Comparison of ENCODE assay signal across 1 cellular context in the genomic region with DNA sequence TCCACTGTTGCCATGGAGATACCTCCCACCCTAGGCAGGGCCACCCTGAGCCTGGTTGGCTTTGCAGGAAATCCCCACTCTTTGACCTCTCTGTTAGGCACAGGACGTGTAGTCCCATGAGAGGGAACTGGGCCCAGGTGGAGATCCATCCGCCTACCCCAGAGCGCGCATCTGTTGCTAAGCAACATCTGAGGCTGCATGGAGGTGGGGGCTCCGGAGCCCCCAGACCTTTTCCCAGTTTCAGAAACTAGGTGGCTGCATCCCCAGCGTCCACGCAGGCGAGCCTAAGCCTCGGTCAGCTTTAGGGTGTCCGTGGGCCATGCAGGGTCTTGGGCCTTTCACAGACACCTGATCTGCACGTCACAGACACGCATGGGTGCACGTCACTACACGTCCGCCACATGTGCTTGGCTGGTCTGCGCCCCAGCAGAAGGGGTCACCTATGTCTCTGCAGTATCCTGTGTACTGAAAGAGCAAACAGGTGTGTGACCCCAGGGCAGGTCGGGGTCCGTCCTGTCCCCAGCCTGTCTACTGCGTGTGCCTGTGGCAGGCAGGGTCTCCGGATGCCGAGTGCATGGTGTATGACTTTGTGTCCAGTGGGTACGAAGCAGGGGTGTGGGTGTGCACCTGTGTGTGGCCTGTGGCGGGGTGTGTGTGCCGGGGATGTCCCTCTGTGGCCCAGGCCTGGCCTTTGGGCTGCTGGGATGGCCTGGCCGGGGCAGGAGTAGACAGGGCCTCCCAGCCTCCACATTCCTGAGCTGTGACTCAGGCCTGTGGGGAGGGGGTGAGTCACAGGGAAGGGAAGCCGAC.
A peak's percentile ranks its signal among the peaks of the same experiment; 100 is the strongest.
TF ChIP-seq lines count a peak whose summit lies in the region.

No MANE protein-coding gene starts in this region.

TF ChIP-seq in HepG2, 621 proteins besides CTCF, POLR2A, EP300 and RAD21 (continued from another document and continues in another):
- TF ChIP-seq SCMH1 (CRISPR knock-in tag; IDR thresholded peaks at IDR 0.05; ENCODE audit: borderline replicate concordance) (no peak), DMAP1 (CRISPR knock-in tag; IDR thresholded peaks at IDR 0.05) (peak; percentile 62; the same call in 1 of the 2 replicates), ATF7 (IDR thresholded peaks at IDR 0.05) (peak; percentile 73), ATF7 (CRISPR knock-in tag; IDR thresholded peaks at IDR 0.05) (peak; percentile 98), ZNF17 (CRISPR knock-in tag; IDR thresholded peaks at IDR 0.05) (no peak), KLF6 (CRISPR knock-in tag; IDR thresholded peaks at IDR 0.05) (0 out of 2 replicates have a peak, but pooled peaks have one; percentile 56), PCBP1 (IDR thresholded peaks at IDR 0.05; ENCODE audit: borderline replicate concordance, low read depth, low read length) (no peak; the same call in 1 of the 2 replicates), SIX1 (CRISPR knock-in tag; IDR thresholded peaks at IDR 0.05; ENCODE audit: borderline replicate concordance) (no peak), ZNF431 (CRISPR knock-in tag; IDR thresholded peaks at IDR 0.05; ENCODE audit: borderline replicate concordance, low read depth) (0 out of 2 replicates have a peak, but pooled peaks have one; percentile 19), MAF1 (CRISPR knock-in tag; IDR thresholded peaks at IDR 0.05; ENCODE audit: borderline replicate concordance) (0 out of 2 replicates have a peak, but pooled peaks have one; percentile 26), ZNF672 (CRISPR knock-in tag; IDR thresholded peaks at IDR 0.05) (no peak), TBL1XR1 (IDR thresholded peaks at IDR 0.05; ENCODE audit: borderline replicate concordance, low read length, partially characterized antibody) (peak; percentile 17), SMYD3 (CRISPR knock-in tag; IDR thresholded peaks at IDR 0.05) (no peak), IKZF4 (CRISPR knock-in tag; IDR thresholded peaks at IDR 0.05; ENCODE audit: borderline replicate concordance, low read depth, not compliant biosample characterization) (no peak), MEF2D (CRISPR knock-in tag; IDR thresholded peaks at IDR 0.05) (0 out of 2 replicates have a peak, but pooled peaks have one; percentile 31), KLF13 (CRISPR knock-in tag; IDR thresholded peaks at IDR 0.05) (peak; percentile 76; the same call in 1 of the 2 replicates), ZNF160 (CRISPR knock-in tag; IDR thresholded peaks at IDR 0.05) (peak; percentile 32; the same call in 1 of the 2 replicates), ZNF496 (CRISPR knock-in tag; IDR thresholded peaks at IDR 0.05; ENCODE audit: insufficient replicate concordance) (no peak), TBP (CRISPR knock-in tag; IDR thresholded peaks at IDR 0.05) (no peak), PHF5A (CRISPR knock-in tag; IDR thresholded peaks at IDR 0.05; ENCODE audit: low read depth, unreplicated experiment) (no peak), ZNF615 (CRISPR knock-in tag; IDR thresholded peaks at IDR 0.05; ENCODE audit: borderline replicate concordance) (no peak), ZNF468 (CRISPR knock-in tag; IDR thresholded peaks at IDR 0.05) (no peak), RNF2 (conservative IDR thresholded peaks at IDR 0.05; ENCODE audit: low read depth) (no peak), LCORL (IDR thresholded peaks at IDR 0.05) (peak; percentile 74; the same call in 1 of the 2 replicates), LCORL (CRISPR knock-in tag; IDR thresholded peaks at IDR 0.05) (peak; percentile 99), ZNF143 (CRISPR knock-in tag; IDR thresholded peaks at IDR 0.05) (peak; percentile 56), MAFF (IDR thresholded peaks at IDR 0.05; ENCODE audit: low read depth, low read length) (no peak), ZNF501 (CRISPR knock-in tag; IDR thresholded peaks at IDR 0.05) (no peak), ONECUT2 (CRISPR knock-in tag; IDR thresholded peaks at IDR 0.05) (no peak), CHCHD3 (CRISPR knock-in tag; IDR thresholded peaks at IDR 0.05) (no peak; the same call in 1 of the 2 replicates), SIX4 (CRISPR knock-in tag; IDR thresholded peaks at IDR 0.05) (no peak), FOXA1 (IDR thresholded peaks at IDR 0.05) (no peak), FOXA1 (CRISPR knock-in tag; IDR thresholded peaks at IDR 0.05) (no peak; the same call in 1 of the 2 replicates), ZNF546 (CRISPR knock-in tag; conservative IDR thresholded peaks at IDR 0.05) (no peak), ZNF510 (CRISPR knock-in tag; IDR thresholded peaks at IDR 0.05; ENCODE audit: low read depth) (no peak)
- TF ChIP-seq, protein P1, sequence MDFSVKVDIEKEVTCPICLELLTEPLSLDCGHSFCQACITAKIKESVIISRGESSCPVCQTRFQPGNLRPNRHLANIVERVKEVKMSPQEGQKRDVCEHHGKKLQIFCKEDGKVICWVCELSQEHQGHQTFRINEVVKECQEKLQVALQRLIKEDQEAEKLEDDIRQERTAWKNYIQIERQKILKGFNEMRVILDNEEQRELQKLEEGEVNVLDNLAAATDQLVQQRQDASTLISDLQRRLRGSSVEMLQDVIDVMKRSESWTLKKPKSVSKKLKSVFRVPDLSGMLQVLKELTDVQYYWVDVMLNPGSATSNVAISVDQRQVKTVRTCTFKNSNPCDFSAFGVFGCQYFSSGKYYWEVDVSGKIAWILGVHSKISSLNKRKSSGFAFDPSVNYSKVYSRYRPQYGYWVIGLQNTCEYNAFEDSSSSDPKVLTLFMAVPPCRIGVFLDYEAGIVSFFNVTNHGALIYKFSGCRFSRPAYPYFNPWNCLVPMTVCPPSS (IDR thresholded peaks at IDR 0.05), result no peak
- TF ChIP-seq, protein P2, sequence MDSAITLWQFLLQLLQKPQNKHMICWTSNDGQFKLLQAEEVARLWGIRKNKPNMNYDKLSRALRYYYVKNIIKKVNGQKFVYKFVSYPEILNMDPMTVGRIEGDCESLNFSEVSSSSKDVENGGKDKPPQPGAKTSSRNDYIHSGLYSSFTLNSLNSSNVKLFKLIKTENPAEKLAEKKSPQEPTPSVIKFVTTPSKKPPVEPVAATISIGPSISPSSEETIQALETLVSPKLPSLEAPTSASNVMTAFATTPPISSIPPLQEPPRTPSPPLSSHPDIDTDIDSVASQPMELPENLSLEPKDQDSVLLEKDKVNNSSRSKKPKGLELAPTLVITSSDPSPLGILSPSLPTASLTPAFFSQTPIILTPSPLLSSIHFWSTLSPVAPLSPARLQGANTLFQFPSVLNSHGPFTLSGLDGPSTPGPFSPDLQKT (CRISPR knock-in tag; IDR thresholded peaks at IDR 0.05; ENCODE audit: borderline replicate concordance), result no peak
- TF ChIP-seq, protein P3, sequence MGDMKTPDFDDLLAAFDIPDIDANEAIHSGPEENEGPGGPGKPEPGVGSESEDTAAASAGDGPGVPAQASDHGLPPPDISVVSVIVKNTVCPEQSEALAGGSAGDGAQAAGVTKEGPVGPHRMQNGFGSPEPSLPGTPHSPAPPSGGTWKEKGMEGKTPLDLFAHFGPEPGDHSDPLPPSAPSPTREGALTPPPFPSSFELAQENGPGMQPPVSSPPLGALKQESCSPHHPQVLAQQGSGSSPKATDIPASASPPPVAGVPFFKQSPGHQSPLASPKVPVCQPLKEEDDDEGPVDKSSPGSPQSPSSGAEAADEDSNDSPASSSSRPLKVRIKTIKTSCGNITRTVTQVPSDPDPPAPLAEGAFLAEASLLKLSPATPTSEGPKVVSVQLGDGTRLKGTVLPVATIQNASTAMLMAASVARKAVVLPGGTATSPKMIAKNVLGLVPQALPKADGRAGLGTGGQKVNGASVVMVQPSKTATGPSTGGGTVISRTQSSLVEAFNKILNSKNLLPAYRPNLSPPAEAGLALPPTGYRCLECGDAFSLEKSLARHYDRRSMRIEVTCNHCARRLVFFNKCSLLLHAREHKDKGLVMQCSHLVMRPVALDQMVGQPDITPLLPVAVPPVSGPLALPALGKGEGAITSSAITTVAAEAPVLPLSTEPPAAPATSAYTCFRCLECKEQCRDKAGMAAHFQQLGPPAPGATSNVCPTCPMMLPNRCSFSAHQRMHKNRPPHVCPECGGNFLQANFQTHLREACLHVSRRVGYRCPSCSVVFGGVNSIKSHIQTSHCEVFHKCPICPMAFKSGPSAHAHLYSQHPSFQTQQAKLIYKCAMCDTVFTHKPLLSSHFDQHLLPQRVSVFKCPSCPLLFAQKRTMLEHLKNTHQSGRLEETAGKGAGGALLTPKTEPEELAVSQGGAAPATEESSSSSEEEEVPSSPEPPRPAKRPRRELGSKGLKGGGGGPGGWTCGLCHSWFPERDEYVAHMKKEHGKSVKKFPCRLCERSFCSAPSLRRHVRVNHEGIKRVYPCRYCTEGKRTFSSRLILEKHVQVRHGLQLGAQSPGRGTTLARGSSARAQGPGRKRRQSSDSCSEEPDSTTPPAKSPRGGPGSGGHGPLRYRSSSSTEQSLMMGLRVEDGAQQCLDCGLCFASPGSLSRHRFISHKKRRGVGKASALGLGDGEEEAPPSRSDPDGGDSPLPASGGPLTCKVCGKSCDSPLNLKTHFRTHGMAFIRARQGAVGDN (CRISPR knock-in tag; IDR thresholded peaks at IDR 0.05), result peak; percentile 85
- TF ChIP-seq, protein P4, sequence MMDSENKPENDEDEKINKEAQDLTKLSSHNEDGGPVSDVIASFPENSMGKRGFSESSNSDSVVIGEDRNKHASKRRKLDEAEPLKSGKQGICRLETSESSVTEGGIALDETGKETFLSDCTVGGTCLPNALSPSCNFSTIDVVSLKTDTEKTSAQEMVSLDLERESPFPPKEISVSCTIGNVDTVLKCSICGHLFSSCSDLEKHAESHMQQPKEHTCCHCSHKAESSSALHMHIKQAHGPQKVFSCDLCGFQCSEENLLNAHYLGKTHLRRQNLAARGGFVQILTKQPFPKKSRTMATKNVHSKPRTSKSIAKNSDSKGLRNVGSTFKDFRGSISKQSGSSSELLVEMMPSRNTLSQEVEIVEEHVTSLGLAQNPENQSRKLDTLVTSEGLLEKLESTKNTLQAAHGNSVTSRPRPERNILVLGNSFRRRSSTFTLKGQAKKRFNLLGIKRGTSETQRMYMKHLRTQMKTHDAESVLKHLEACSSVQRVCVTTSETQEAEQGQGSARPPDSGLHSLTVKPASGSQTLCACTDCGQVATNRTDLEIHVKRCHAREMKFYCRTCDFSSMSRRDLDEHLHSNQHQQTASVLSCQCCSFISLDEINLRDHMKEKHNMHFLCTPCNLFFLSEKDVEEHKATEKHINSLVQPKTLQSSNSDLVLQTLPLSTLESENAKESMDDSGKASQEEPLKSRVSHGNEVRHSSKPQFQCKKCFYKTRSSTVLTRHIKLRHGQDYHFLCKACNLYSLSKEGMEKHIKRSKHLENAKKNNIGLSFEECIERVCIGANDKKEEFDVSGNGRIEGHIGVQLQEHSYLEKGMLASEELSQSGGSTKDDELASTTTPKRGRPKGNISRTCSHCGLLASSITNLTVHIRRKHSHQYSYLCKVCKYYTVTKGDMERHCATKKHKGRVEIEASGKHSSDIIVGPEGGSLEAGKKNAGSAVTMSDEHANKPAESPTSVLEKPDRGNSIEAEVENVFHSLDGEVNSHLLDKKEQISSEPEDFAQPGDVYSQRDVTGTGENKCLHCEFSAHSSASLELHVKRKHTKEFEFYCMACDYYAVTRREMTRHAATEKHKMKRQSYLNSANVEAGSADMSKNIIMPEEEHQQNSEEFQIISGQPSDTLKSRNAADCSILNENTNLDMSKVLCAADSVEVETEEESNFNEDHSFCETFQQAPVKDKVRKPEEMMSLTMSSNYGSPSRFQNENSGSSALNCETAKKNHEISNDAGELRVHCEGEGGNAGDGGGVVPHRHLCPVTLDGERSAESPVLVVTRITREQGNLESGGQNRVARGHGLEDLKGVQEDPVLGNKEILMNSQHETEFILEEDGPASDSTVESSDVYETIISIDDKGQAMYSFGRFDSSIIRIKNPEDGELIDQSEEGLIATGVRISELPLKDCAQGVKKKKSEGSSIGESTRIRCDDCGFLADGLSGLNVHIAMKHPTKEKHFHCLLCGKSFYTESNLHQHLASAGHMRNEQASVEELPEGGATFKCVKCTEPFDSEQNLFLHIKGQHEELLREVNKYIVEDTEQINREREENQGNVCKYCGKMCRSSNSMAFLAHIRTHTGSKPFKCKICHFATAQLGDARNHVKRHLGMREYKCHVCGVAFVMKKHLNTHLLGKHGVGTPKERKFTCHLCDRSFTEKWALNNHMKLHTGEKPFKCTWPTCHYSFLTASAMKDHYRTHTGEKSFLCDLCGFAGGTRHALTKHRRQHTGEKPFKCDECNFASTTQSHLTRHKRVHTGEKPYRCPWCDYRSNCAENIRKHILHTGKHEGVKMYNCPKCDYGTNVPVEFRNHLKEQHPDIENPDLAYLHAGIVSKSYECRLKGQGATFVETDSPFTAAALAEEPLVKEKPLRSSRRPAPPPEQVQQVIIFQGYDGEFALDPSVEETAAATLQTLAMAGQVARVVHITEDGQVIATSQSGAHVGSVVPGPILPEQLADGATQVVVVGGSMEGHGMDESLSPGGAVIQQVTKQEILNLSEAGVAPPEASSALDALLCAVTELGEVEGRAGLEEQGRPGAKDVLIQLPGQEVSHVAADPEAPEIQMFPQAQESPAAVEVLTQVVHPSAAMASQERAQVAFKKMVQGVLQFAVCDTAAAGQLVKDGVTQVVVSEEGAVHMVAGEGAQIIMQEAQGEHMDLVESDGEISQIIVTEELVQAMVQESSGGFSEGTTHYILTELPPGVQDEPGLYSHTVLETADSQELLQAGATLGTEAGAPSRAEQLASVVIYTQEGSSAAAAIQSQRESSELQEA (CRISPR knock-in tag; IDR thresholded peaks at IDR 0.05; ENCODE audit: not compliant biosample characterization), result no peak
- TF ChIP-seq, protein P5, sequence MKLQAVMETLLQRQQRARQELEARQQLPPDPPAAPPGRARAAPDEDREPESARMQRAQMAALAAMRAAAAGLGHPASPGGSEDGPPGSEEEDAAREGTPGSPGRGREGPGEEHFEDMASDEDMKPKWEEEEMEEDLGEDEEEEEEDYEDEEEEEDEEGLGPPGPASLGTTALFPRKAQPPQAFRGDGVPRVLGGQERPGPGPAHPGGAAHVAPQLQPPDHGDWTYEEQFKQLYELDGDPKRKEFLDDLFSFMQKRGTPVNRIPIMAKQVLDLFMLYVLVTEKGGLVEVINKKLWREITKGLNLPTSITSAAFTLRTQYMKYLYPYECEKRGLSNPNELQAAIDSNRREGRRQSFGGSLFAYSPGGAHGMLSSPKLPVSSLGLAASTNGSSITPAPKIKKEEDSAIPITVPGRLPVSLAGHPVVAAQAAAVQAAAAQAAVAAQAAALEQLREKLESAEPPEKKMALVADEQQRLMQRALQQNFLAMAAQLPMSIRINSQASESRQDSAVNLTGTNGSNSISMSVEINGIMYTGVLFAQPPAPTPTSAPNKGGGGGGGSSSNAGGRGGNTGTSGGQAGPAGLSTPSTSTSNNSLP (IDR thresholded peaks at IDR 0.05; ENCODE audit: low read depth, low read length), result no peak
- TF ChIP-seq, protein P6, sequence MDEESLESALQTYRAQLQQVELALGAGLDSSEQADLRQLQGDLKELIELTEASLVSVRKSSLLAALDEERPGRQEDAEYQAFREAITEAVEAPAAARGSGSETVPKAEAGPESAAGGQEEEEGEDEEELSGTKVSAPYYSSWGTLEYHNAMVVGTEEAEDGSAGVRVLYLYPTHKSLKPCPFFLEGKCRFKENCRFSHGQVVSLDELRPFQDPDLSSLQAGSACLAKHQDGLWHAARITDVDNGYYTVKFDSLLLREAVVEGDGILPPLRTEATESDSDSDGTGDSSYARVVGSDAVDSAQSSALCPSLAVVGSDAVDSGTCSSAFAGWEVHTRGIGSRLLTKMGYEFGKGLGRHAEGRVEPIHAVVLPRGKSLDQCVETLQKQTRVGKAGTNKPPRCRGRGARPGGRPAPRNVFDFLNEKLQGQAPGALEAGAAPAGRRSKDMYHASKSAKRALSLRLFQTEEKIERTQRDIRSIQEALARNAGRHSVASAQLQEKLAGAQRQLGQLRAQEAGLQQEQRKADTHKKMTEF (CRISPR knock-in tag; IDR thresholded peaks at IDR 0.05), result peak; percentile 32; the same call in 1 of the 2 replicates
- TF ChIP-seq, protein P7, sequence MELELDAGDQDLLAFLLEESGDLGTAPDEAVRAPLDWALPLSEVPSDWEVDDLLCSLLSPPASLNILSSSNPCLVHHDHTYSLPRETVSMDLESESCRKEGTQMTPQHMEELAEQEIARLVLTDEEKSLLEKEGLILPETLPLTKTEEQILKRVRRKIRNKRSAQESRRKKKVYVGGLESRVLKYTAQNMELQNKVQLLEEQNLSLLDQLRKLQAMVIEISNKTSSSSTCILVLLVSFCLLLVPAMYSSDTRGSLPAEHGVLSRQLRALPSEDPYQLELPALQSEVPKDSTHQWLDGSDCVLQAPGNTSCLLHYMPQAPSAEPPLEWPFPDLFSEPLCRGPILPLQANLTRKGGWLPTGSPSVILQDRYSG (CRISPR knock-in tag; IDR thresholded peaks at IDR 0.05), result no peak
